In the genomic region with DNA sequence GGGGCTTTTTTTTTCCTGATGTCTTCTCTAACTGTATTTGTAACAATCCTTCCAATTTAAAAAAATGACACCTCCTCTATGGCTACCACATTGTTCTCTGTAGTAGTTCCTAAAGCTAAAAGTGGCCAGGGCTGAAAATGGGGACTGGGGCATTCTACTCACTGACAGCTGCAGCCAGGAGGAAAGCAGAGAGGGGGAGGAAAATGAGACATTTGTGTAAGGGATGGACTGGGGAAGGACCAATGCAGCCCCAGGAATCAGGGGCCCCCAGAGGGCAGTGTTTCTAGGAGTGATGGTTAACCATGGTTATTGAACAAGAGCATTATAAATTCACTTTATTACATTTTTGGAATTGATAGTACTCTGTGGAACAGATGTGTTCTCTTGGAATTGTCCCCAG, we compare ENCODE assay signal across 1 cellular context.
TF ChIP-seq lines count a peak whose summit lies in the region.

No MANE protein-coding gene starts in this region.

TF ChIP-seq in GM23338, 12 proteins besides CTCF, POLR2A, EP300 and RAD21 (continued from another document):
- TF ChIP-seq, protein P1, sequence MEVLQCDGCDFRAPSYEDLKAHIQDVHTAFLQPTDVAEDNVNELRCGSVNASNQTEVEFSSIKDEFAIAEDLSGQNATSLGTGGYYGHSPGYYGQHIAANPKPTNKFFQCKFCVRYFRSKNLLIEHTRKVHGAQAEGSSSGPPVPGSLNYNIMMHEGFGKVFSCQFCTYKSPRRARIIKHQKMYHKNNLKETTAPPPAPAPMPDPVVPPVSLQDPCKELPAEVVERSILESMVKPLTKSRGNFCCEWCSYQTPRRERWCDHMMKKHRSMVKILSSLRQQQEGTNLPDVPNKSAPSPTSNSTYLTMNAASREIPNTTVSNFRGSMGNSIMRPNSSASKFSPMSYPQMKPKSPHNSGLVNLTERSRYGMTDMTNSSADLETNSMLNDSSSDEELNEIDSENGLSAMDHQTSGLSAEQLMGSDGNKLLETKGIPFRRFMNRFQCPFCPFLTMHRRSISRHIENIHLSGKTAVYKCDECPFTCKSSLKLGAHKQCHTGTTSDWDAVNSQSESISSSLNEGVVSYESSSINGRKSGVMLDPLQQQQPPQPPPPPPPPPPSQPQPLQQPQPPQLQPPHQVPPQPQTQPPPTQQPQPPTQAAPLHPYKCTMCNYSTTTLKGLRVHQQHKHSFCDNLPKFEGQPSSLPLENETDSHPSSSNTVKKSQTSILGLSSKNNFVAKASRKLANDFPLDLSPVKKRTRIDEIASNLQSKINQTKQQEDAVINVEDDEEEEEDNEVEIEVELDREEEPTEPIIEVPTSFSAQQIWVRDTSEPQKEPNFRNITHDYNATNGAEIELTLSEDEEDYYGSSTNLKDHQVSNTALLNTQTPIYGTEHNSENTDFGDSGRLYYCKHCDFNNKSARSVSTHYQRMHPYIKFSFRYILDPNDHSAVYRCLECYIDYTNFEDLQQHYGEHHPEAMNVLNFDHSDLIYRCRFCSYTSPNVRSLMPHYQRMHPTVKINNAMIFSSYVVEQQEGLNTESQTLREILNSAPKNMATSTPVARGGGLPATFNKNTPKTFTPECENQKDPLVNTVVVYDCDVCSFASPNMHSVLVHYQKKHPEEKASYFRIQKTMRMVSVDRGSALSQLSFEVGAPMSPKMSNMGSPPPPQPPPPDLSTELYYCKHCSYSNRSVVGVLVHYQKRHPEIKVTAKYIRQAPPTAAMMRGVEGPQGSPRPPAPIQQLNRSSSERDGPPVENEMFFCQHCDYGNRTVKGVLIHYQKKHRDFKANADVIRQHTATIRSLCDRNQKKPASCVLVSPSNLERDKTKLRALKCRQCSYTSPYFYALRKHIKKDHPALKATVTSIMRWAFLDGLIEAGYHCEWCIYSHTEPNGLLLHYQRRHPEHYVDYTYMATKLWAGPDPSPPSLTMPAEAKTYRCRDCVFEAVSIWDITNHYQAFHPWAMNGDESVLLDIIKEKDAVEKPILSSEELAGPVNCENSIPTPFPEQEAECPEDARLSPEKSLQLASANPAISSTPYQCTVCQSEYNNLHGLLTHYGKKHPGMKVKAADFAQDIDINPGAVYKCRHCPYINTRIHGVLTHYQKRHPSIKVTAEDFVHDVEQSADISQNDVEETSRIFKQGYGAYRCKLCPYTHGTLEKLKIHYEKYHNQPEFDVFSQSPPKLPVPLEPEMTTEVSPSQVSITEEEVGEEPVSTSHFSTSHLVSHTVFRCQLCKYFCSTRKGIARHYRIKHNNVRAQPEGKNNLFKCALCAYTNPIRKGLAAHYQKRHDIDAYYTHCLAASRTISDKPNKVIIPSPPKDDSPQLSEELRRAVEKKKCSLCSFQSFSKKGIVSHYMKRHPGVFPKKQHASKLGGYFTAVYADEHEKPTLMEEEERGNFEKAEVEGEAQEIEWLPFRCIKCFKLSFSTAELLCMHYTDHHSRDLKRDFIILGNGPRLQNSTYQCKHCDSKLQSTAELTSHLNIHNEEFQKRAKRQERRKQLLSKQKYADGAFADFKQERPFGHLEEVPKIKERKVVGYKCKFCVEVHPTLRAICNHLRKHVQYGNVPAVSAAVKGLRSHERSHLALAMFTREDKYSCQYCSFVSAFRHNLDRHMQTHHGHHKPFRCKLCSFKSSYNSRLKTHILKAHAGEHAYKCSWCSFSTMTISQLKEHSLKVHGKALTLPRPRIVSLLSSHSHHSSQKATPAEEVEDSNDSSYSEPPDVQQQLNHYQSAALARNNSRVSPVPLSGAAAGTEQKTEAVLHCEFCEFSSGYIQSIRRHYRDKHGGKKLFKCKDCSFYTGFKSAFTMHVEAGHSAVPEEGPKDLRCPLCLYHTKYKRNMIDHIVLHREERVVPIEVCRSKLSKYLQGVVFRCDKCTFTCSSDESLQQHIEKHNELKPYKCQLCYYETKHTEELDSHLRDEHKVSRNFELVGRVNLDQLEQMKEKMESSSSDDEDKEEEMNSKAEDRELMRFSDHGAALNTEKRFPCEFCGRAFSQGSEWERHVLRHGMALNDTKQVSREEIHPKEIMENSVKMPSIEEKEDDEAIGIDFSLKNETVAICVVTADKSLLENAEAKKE (CRISPR knock-in tag; IDR thresholded peaks at IDR 0.05): no peak
